ENCODE assay signal across 22 cellular contexts in genomic region chr1:31752952-31753351, GRCh38. TPM values are rescaled to one million over a fixed set of nuclear protein-coding genes. Genes with fewer than 3 reads are reported as not detected.
DNase-seq lines count a peak whose midpoint lies in the region; ATAC-seq and TF ChIP-seq lines count a peak whose summit lies in the region.
"Had no signal": no experiment of that assay in that cellular context is flagged by ENCODE, and none has a peak within 500 bp of the region (broad histone marks: within the 10 kb centered on the region; RNA-seq: fewer than 3 reads in every experiment).

No MANE protein-coding gene starts in this region.

- no peaks in the 10 kb centered on the region for H3K36me3 ChIP-seq in breast epithelium
- H3K36me3 ChIP-seq: sigmoid colon had no signal

- CTCF ChIA-PET in MCF 10A (lab: Yijun Ruan, JAX), result interaction anchor here (0.6 to 1.4 kb wide), 6 partner anchors 8 to 344 kb away, joined by 3 to 5 read pairs (median 4); no protein-coding TSS in a partner anchor

- no peaks in the 10 kb centered on the region for H3K9me3 ChIP-seq in breast epithelium
- H3K9me3 ChIP-seq: Caco-2, HAP-1, sigmoid colon had no signal

- ATAC-seq in activated CD4-positive, CD25-positive, alpha-beta regulatory T cell treated with anti-CD3 and anti-CD28 coated beads, Interleukin-2, amount 50 U/mL, for 24 hours, result no peak
- ATAC-seq in HG02571 (IDR thresholded peaks at IDR 0.05; ENCODE audit: unreplicated experiment) (no peak), GM19467 (IDR thresholded peaks at IDR 0.05; ENCODE audit: unreplicated experiment) (no peak)

- POLR2A ChIA-PET in MCF 10A (lab: Yijun Ruan, JAX), result interaction anchor here (0.6 to 2.9 kb wide), 8 partner anchors 36 to 1318 kb away, joined by 3 to 17 read pairs (median 3); partner anchors contain the start of gene PEF1

- no peaks in the 10 kb centered on the region for H3K9me3 Mint-ChIP-seq in MCF 10A (ENCODE audit: unreplicated experiment)
- H3K9me3 Mint-ChIP-seq: activated naive CD4-positive, alpha-beta T cell treated with anti-CD3 and anti-CD28 coated beads for 36 hours; memory B cell; T-helper 1 cell treated with Interleukin-12 subunit alpha and Interleukin-12 subunit beta and Interleukin-4 antibody, amounts not matched to agents 30 μg/mL and 1 μg/mL, for 36 hours had no signal

- no peak overlapping the region for H3K27ac ChIP-seq in breast epithelium
- peak overlapping the region; percentile 91 for H3K27ac ChIP-seq in angular gyrus (ENCODE audit: low read depth, low read length)
- H3K27ac ChIP-seq in temporal lobe (ENCODE audit: low read depth, low read length), result peak overlapping the region; percentile 89
- H3K27ac ChIP-seq: sigmoid colon had no signal

- no peaks in the 10 kb centered on the region for H3K27me3 ChIP-seq in breast epithelium
- H3K27me3 ChIP-seq: sigmoid colon had no signal

- TF ChIP-seq POLR2A in breast epithelium (IDR thresholded peaks at IDR 0.05), result no peak

- H3K4me3 ChIP-seq in breast epithelium, result no peak overlapping the region
- H3K4me3 ChIP-seq: HAP-1, sigmoid colon had no signal

- H3K27ac Mint-ChIP-seq in MCF 10A (ENCODE audit: low read depth, unreplicated experiment), result peak overlapping the region; percentile 84
- H3K27ac Mint-ChIP-seq: activated naive CD4-positive, alpha-beta T cell treated with anti-CD3 and anti-CD28 coated beads for 36 hours; memory B cell; T-helper 1 cell treated with Interleukin-12 subunit alpha and Interleukin-12 subunit beta and Interleukin-4 antibody, amounts not matched to agents 30 μg/mL and 1 μg/mL, for 36 hours had no signal

- peaks cover 56% of the 10 kb centered on the region for H3K4me1 Mint-ChIP-seq in MCF 10A (ENCODE audit: insufficient read depth, unreplicated experiment)

- H3K4me3 Mint-ChIP-seq in MCF 10A (ENCODE audit: unreplicated experiment), result no peak overlapping the region
- H3K4me3 Mint-ChIP-seq: activated naive CD4-positive, alpha-beta T cell treated with anti-CD3 and anti-CD28 coated beads for 36 hours; memory B cell; T-helper 1 cell treated with Interleukin-12 subunit alpha and Interleukin-12 subunit beta and Interleukin-4 antibody, amounts not matched to agents 30 μg/mL and 1 μg/mL, for 36 hours had no signal

- intact Hi-C loops in MCF 10A (cut with micrococcal nuclease), result no loop called here
- intact Hi-C loops in breast epithelium (cut with DNase I; ENCODE audit: low total_unique reads), result no loop called here

- H3K4me1 ChIP-seq in breast epithelium, result peaks cover 2 to 4% of the 10 kb centered on the region in 2 donors
- H3K4me1 ChIP-seq: HAP-1 had no signal

- TF ChIP-seq CTCF in MCF 10A (IDR thresholded peaks at IDR 0.05; ENCODE audit: unreplicated experiment) (no peak), breast epithelium (IDR thresholded peaks at IDR 0.05) (no peak)

- no TSS peak for BruUV-seq in MCF 10A (replicated peaks; lab: Mats Ljungman, UMichigan)

- no peak for DNase-seq in MCF 10A (ENCODE audit: unreplicated experiment)
- DNase-seq in breast epithelium (ENCODE audit: low spot score in 2 of 2), result no peak
- peak; percentile 56 for DNase-seq in medulla oblongata (ENCODE audit: extremely low spot score)
- DNase-seq: activated CD4-positive, alpha-beta T cell treated with anti-CD3 and anti-CD28 coated beads for 1 hour; activated CD8-positive, alpha-beta memory T cell treated with anti-CD3 and anti-CD28 coated beads, Interleukin-2, amount 50 U/mL, for 4 hours; activated naive CD4-positive, alpha-beta T cell treated with anti-CD3 and anti-CD28 coated beads for 36 hours; Caco-2; cerebellar nuclear complex; foreskin melanocyte; GF-D8; MV-4-11; NCI-H2081 treated with DMSO at 0.1 percent for 48 hours; sigmoid colon; stimulated activated CD4-positive, alpha-beta T cell treated with anti-CD3 and anti-CD28 coated beads, Interleukin-4, amount 100 ng/mL, for 4 hours had no signal

- no peaks in the 10 kb centered on the region for H3K27me3 Mint-ChIP-seq in MCF 10A (ENCODE audit: insufficient read depth, unreplicated experiment)

- H3K36me3 Mint-ChIP-seq in MCF 10A (ENCODE audit: insufficient read depth, unreplicated experiment), result no peaks in the 10 kb centered on the region
- H3K36me3 Mint-ChIP-seq: memory B cell had no signal

RNA-seq across cellular contexts. Expression of gene ADGRB2, which starts 11.2 kb away (rescaled TPM):
- total RNA-seq in MCF 10A (2022), result 1.5 and 1.7 TPM in 2 replicates
- total RNA-seq in breast epithelium, result 1 to 10 TPM; 1.3 to 4.9 (median 2.9) TPM
- 60.2 TPM for total RNA-seq in temporal lobe

RNA-seq across cellular contexts. Expression of gene COL16A1, which starts 49.1 kb away (rescaled TPM):
- total RNA-seq in MCF 10A (2022), result 42.1 and 49.1 TPM in 2 replicates
- 10 to 100 TPM; 55.2 to 79.5 (median 58.7) TPM for total RNA-seq in breast epithelium
- 10.3 TPM for total RNA-seq in temporal lobe

Comparison
In these comparisons a context has a peak if more than half of its experiments do, and no peak if none do; other contexts are left out.
1. H3K27ac ChIP-seq: peak in angular gyrus (single experiment) and temporal lobe (single experiment); none in breast epithelium (0 of 2).
2. RNA of gene ADGRB2, which starts 11.2 kb away (total RNA-seq): 60.2 TPM in temporal lobe (single experiment); 1.3 to 4.9 TPM in breast epithelium and 1.5 to 1.7 TPM in MCF 10A; every median in the first group is over 10 times any median in the second.